In genomic region chr3:144772372-144772771, GRCh38 we compare ENCODE assay signal across 27 cellular contexts.
"Had no signal": no experiment of that assay in that cellular context is flagged by ENCODE, and none has a peak within 500 bp of the region (broad histone marks: within the 10 kb centered on the region; RNA-seq: fewer than 3 reads in every experiment).

No MANE protein-coding gene starts in this region.

- H3K4me1 ChIP-seq: colonic mucosa, pancreas, uterus had no signal

- ATAC-seq: activated CD8-positive, alpha-beta memory T cell treated with anti-CD3 and anti-CD28 coated beads, Interleukin-2, amount 10 ng/mL, durations not matched to agents 7 days and 5 days; activated CD8-positive, alpha-beta T cell treated with anti-CD3 and anti-CD28 coated beads for 36 hours; left lobe of liver; naive thymus-derived CD4-positive, alpha-beta T cell; pancreas; stimulated activated effector memory CD8-positive, alpha-beta T cell treated with anti-CD3 and anti-CD28 coated beads, Interleukin-12 subunit alpha, Interleukin-12 subunit beta, amount 100 ng/mL, for 72 hours; T-cell had no signal

- H3K36me3 Mint-ChIP-seq: activated CD8-positive, alpha-beta memory T cell treated with anti-CD3 and anti-CD28 coated beads, Interleukin-2, amount 10 ng/mL, durations not matched to agents 7 days and 5 days; activated naive CD4-positive, alpha-beta T cell treated with anti-CD3 and anti-CD28 coated beads, Interleukin-2, amount 50 U/mL, for 24 hours; brain; naive thymus-derived CD4-positive, alpha-beta T cell; stimulated activated effector memory CD8-positive, alpha-beta T cell treated with anti-CD3 and anti-CD28 coated beads, Interleukin-12 subunit alpha, Interleukin-12 subunit beta, amount 100 ng/mL, for 72 hours; T-cell had no signal

- H3K27me3 Mint-ChIP-seq: activated CD4-positive, alpha-beta T cell treated with anti-CD3 and anti-CD28 coated beads, Interleukin-2, amount 10 ng/mL, durations not matched to agents 7 days and 5 days; activated CD8-positive, alpha-beta memory T cell treated with anti-CD3 and anti-CD28 coated beads, Interleukin-2, amount 10 ng/mL, durations not matched to agents 7 days and 5 days; activated CD8-positive, alpha-beta T cell treated with anti-CD3 and anti-CD28 coated beads for 36 hours; activated naive CD4-positive, alpha-beta T cell treated with anti-CD3 and anti-CD28 coated beads, Interleukin-2, amount 50 U/mL, for 24 hours; brain; naive thymus-derived CD4-positive, alpha-beta T cell; T-cell had no signal

- H3K4me3 ChIP-seq: colonic mucosa, lung, pancreas, stomach, testis, uterus had no signal

- H3K4me1 Mint-ChIP-seq: activated CD4-positive, alpha-beta T cell treated with anti-CD3 and anti-CD28 coated beads, Interleukin-2, amount 10 ng/mL, durations not matched to agents 7 days and 5 days; activated CD8-positive, alpha-beta memory T cell treated with anti-CD3 and anti-CD28 coated beads, Interleukin-2, amount 10 ng/mL, durations not matched to agents 7 days and 5 days; activated naive CD4-positive, alpha-beta T cell treated with anti-CD3 and anti-CD28 coated beads, Interleukin-2, amount 50 U/mL, for 24 hours; endodermal cell; naive thymus-derived CD4-positive, alpha-beta T cell; stimulated activated effector memory CD8-positive, alpha-beta T cell treated with anti-CD3 and anti-CD28 coated beads, Interleukin-12 subunit alpha, Interleukin-12 subunit beta, amount 100 ng/mL, for 72 hours; T-cell had no signal

- H3K27me3 ChIP-seq: colonic mucosa, pancreas, stomach, testis, uterus had no signal

- DNase-seq: activated CD4-positive, alpha-beta T cell treated with anti-CD3 and anti-CD28 coated beads, Interleukin-2, amount 10 ng/mL, durations not matched to agents 7 days and 5 days; activated CD4-positive, CD25-positive, alpha-beta regulatory T cell treated with anti-CD3 and anti-CD28 coated beads, Interleukin-2, amount 50 U/mL, for 72 hours; activated CD8-positive, alpha-beta memory T cell treated with anti-CD3 and anti-CD28 coated beads, Interleukin-2, amount 10 ng/mL, durations not matched to agents 7 days and 5 days; activated CD8-positive, alpha-beta T cell treated with anti-CD3 and anti-CD28 coated beads for 36 hours; activated gamma-delta T cell; activated T-cell treated with anti-CD3 and anti-CD28 coated beads for 4 hours; aorta; central memory CD4-positive, alpha-beta T cell; colonic mucosa; endodermal cell; foreskin melanocyte; naive thymus-derived CD4-positive, alpha-beta T cell; pancreas; right cardiac atrium; stimulated activated CD4-positive, alpha-beta T cell treated with anti-CD3 and anti-CD28 coated beads, Interleukin-1b, Interleukin-23, amount 100 ng/mL, for 48 hours; stomach; T-cell; testis; trophoblast cell; uterus; WERI-Rb-1 had no signal

- H3K36me3 ChIP-seq: colonic mucosa, pancreas, stomach, uterus, WERI-Rb-1 had no signal

- H3K27ac Mint-ChIP-seq: activated CD4-positive, alpha-beta T cell treated with anti-CD3 and anti-CD28 coated beads, Interleukin-2, amount 10 ng/mL, durations not matched to agents 7 days and 5 days; activated CD8-positive, alpha-beta memory T cell treated with anti-CD3 and anti-CD28 coated beads, Interleukin-2, amount 10 ng/mL, durations not matched to agents 7 days and 5 days; activated CD8-positive, alpha-beta T cell treated with anti-CD3 and anti-CD28 coated beads for 36 hours; activated naive CD4-positive, alpha-beta T cell treated with anti-CD3 and anti-CD28 coated beads, Interleukin-2, amount 50 U/mL, for 24 hours; endodermal cell; naive thymus-derived CD4-positive, alpha-beta T cell; stimulated activated effector memory CD8-positive, alpha-beta T cell treated with anti-CD3 and anti-CD28 coated beads, Interleukin-12 subunit alpha, Interleukin-12 subunit beta, amount 100 ng/mL, for 72 hours; T-cell; T-helper 2 cell treated with Interferon-gamma antibody and Interleukin-4, amounts not matched to agents 5 μg/mL and 100 μg/mL, for 36 hours had no signal

- H3K4me3 Mint-ChIP-seq: activated CD4-positive, alpha-beta T cell treated with anti-CD3 and anti-CD28 coated beads, Interleukin-2, amount 10 ng/mL, durations not matched to agents 7 days and 5 days; activated CD8-positive, alpha-beta memory T cell treated with anti-CD3 and anti-CD28 coated beads, Interleukin-2, amount 10 ng/mL, durations not matched to agents 7 days and 5 days; activated CD8-positive, alpha-beta T cell treated with anti-CD3 and anti-CD28 coated beads for 36 hours; activated naive CD4-positive, alpha-beta T cell treated with anti-CD3 and anti-CD28 coated beads, Interleukin-2, amount 50 U/mL, for 24 hours; brain; endodermal cell; naive thymus-derived CD4-positive, alpha-beta T cell; stimulated activated effector memory CD8-positive, alpha-beta T cell treated with anti-CD3 and anti-CD28 coated beads, Interleukin-12 subunit alpha, Interleukin-12 subunit beta, amount 100 ng/mL, for 72 hours; T-cell; T-helper 2 cell treated with Interferon-gamma antibody and Interleukin-4, amounts not matched to agents 5 μg/mL and 100 μg/mL, for 36 hours had no signal

- H3K9me3 Mint-ChIP-seq: activated CD4-positive, alpha-beta T cell treated with anti-CD3 and anti-CD28 coated beads, Interleukin-2, amount 10 ng/mL, durations not matched to agents 7 days and 5 days; activated CD8-positive, alpha-beta T cell treated with anti-CD3 and anti-CD28 coated beads for 36 hours; activated naive CD4-positive, alpha-beta T cell treated with anti-CD3 and anti-CD28 coated beads, Interleukin-2, amount 50 U/mL, for 24 hours; brain; endodermal cell; naive thymus-derived CD4-positive, alpha-beta T cell; T-cell; T-helper 2 cell treated with Interferon-gamma antibody and Interleukin-4, amounts not matched to agents 5 μg/mL and 100 μg/mL, for 36 hours had no signal

- H3K9me3 ChIP-seq: colonic mucosa, pancreas, stomach, testis, uterus had no signal

- H3K27ac ChIP-seq: colonic mucosa, pancreas, stomach, testis, uterus, WERI-Rb-1 had no signal
